18 cellular contexts compared by ENCODE assay signal in genomic region chr11:45409587-45409986, GRCh38.
DNase-seq lines count a peak whose midpoint lies in the region; ATAC-seq, FAIRE-seq and TF ChIP-seq lines count a peak whose summit lies in the region.
"Had no signal": no experiment of that assay in that cellular context is flagged by ENCODE, and none has a peak within 500 bp of the region (broad histone marks: within the 10 kb centered on the region; RNA-seq: fewer than 3 reads in every experiment).

No MANE protein-coding gene starts in this region.

- ATAC-seq in GM23338 (no peak), HG03139 (IDR thresholded peaks at IDR 0.05; ENCODE audit: unreplicated experiment) (no peak)
- ATAC-seq in effector memory CD8-positive, alpha-beta T cell (replicated peaks) = no peak
- ATAC-seq in activated T-cell treated with anti-CD3 and anti-CD28 coated beads, Interleukin-2, amount 50 U/mL, for 72 hours (replicated peaks in 1 of 2) = no peak

- no peak overlapping the region for H4K8ac ChIP-seq in mesendoderm (ENCODE audit: low read depth, low read length)

- WGBS in mesendoderm (ENCODE audit: extremely low coverage, insufficient coverage, low lambda C conversion rate) = no CpG with 5 or more reads among the region's 6 CpGs

- no peaks in the 10 kb centered on the region for H3K79me2 ChIP-seq in GM23338 (replicated peaks; ENCODE audit: insufficient read depth)
- H3K79me2 ChIP-seq in astrocyte (ENCODE audit: insufficient read depth, low read length) = no peaks in the 10 kb centered on the region
- H3K79me2 ChIP-seq in mesendoderm (ENCODE audit: control insufficient read depth, insufficient read depth, low read length) = no peaks in the 10 kb centered on the region

- no peak overlapping the region for H3K23ac ChIP-seq in mesendoderm (ENCODE audit: low read length)

- H4K20me1 ChIP-seq in GM23338 (replicated peaks; ENCODE audit: insufficient read depth) (no peaks in the 10 kb centered on the region), astrocyte (ENCODE audit: insufficient read depth, low read length) (no peaks in the 10 kb centered on the region)

- peaks cover 4% of the 10 kb centered on the region; the same call in 1 of the 2 replicates for H3F3A ChIP-seq in GM23338 (replicated peaks; ENCODE audit: low read depth)

- peak overlapping the region; percentile 98 for H2BK120ac ChIP-seq in mesendoderm (ENCODE audit: low read depth, low read length)

- H3K36me3 Mint-ChIP-seq in GM23338 (ENCODE audit: low read depth) (no peaks in the 10 kb centered on the region), astrocyte (ENCODE audit: low read depth, unreplicated experiment) (no peaks in the 10 kb centered on the region)
- no peaks in the 10 kb centered on the region for H3K36me3 Mint-ChIP-seq in effector memory CD8-positive, alpha-beta T cell (ENCODE audit: insufficient read depth)
- no peaks in the 10 kb centered on the region for H3K36me3 Mint-ChIP-seq in activated T-cell treated with anti-CD3 and anti-CD28 coated beads, Interleukin-2, amount 50 U/mL, for 72 hours (ENCODE audit: insufficient read depth in 2 of 2)

- peaks cover 40% of the 10 kb centered on the region for H3K4me1 ChIP-seq in GM23338 (ENCODE audit: insufficient read depth)
- H3K4me1 ChIP-seq in astrocyte (ENCODE audit: insufficient read depth, low read length) = peaks cover 26% of the 10 kb centered on the region
- peaks cover 19% of the 10 kb centered on the region for H3K4me1 ChIP-seq in mesendoderm (ENCODE audit: control insufficient read depth, low read depth, low read length)
- H3K4me1 ChIP-seq: HAP-1, Peyer's patch had no signal

- H3K79me1 ChIP-seq in mesendoderm (ENCODE audit: low read length) = no peaks in the 10 kb centered on the region

- TF ChIP-seq CTCF in GM23338 (conservative IDR thresholded peaks at IDR 0.05; ENCODE audit: low read depth in 2 of 2) (no peak), astrocyte (IDR thresholded peaks at IDR 0.05; ENCODE audit: insufficient read depth, low read depth, low read length) (no peak)

- H3K36me3 ChIP-seq in GM23338 (ENCODE audit: insufficient read depth) = no peaks in the 10 kb centered on the region
- H3K36me3 ChIP-seq in astrocyte (ENCODE audit: insufficient read depth, low read length) = no peaks in the 10 kb centered on the region
- no peaks in the 10 kb centered on the region for H3K36me3 ChIP-seq in mesendoderm (ENCODE audit: control insufficient read depth, insufficient read depth, low read length)
- H3K36me3 ChIP-seq: HAP-1, Peyer's patch had no signal

- no peak overlapping the region for H3K27ac ChIP-seq in GM23338 (ENCODE audit: low read depth)
- no peak overlapping the region for H3K27ac ChIP-seq in astrocyte (ENCODE audit: low read depth, low read length)
- peak overlapping the region; percentile 87 for H3K27ac ChIP-seq in mesendoderm (ENCODE audit: low read depth, low read length)
- H3K27ac ChIP-seq: Peyer's patch had no signal

- H3K4me1 Mint-ChIP-seq in GM23338 (peaks cover 54% of the 10 kb centered on the region), astrocyte (ENCODE audit: low read depth, unreplicated experiment) (peaks cover 28% of the 10 kb centered on the region)
- no peaks in the 10 kb centered on the region for H3K4me1 Mint-ChIP-seq in effector memory CD8-positive, alpha-beta T cell (ENCODE audit: low read depth in 2 of 2)
- no peaks in the 10 kb centered on the region for H3K4me1 Mint-ChIP-seq in activated T-cell treated with anti-CD3 and anti-CD28 coated beads, Interleukin-2, amount 50 U/mL, for 72 hours (ENCODE audit: low read depth)

- no peaks in the 10 kb centered on the region for H3K27me3 ChIP-seq in GM23338 (ENCODE audit: insufficient read depth)
- peaks cover 7% of the 10 kb centered on the region for H3K27me3 ChIP-seq in astrocyte (ENCODE audit: insufficient read depth, low read length)
- H3K27me3 ChIP-seq in mesendoderm (ENCODE audit: insufficient read depth, low read length, poor library complexity) = no peaks in the 10 kb centered on the region
- H3K27me3 ChIP-seq: Peyer's patch had no signal

- peak overlapping the region; percentile 78 for H3K56ac ChIP-seq in mesendoderm (ENCODE audit: low read length)

- H3K9me3 Mint-ChIP-seq in GM23338 (no peaks in the 10 kb centered on the region), astrocyte (ENCODE audit: unreplicated experiment) (no peaks in the 10 kb centered on the region)
- H3K9me3 Mint-ChIP-seq in effector memory CD8-positive, alpha-beta T cell = no peaks in the 10 kb centered on the region
- no peaks in the 10 kb centered on the region for H3K9me3 Mint-ChIP-seq in activated T-cell treated with anti-CD3 and anti-CD28 coated beads, Interleukin-2, amount 50 U/mL, for 72 hours

- DNase-seq in AG20443 (ENCODE audit: low spot score) = peak; percentile 25
- DNase-seq in GM23338 (ENCODE audit: low spot score) = peak; percentile 6
- DNase-seq in astrocyte (ENCODE audit: low read depth) = no peak
- peak; percentile 74 for DNase-seq in mesendoderm
- DNase-seq in stimulated activated naive CD4-positive, alpha-beta T cell treated with Interleukin-2 at 50 U/mL for 16 hours (lab: John Stamatoyannopoulos, UW) = no peak
- DNase-seq in effector memory CD8-positive, alpha-beta T cell = no peak
- no peak for DNase-seq in activated T-cell treated with anti-CD3 and anti-CD28 coated beads, Interleukin-2, amount 50 U/mL, for 72 hours
- DNase-seq: DMS 273 treated with DMSO at 0.1 percent for 48 hours, EL, NCI-H1436 treated with DMSO at 0.1 percent for 48 hours, NCI-H2081, NCI-H226, NCI-H69, Peyer's patch, SIG-M5 had no signal

- no peak overlapping the region for H3K4me3 Mint-ChIP-seq in GM23338
- H3K4me3 Mint-ChIP-seq in astrocyte (ENCODE audit: unreplicated experiment) = no peak overlapping the region
- no peak overlapping the region for H3K4me3 Mint-ChIP-seq in effector memory CD8-positive, alpha-beta T cell
- H3K4me3 Mint-ChIP-seq in activated T-cell treated with anti-CD3 and anti-CD28 coated beads, Interleukin-2, amount 50 U/mL, for 72 hours = no peak overlapping the region

- peak overlapping the region; percentile 60 for H3K18ac ChIP-seq in mesendoderm (ENCODE audit: low read length)

- H2BK5ac ChIP-seq in mesendoderm (ENCODE audit: low read length) = peak overlapping the region; percentile 80

- H3K4ac ChIP-seq in mesendoderm (ENCODE audit: low read depth, low read length) = peak overlapping the region; percentile 26

- H2AFZ ChIP-seq in GM23338 (peak overlapping the region; percentile 95; the same call in 1 of the 2 replicates), astrocyte (ENCODE audit: low read depth, low read length) (no peak overlapping the region)

- H3K4me2 ChIP-seq in GM23338 (peak overlapping the region; percentile 85; the same call in 1 of the 2 replicates), astrocyte (ENCODE audit: low read length) (peak overlapping the region; percentile 33), mesendoderm (ENCODE audit: low read length) (no peak overlapping the region)

- H3K27ac Mint-ChIP-seq in GM23338 = no peak overlapping the region
- no peak overlapping the region for H3K27ac Mint-ChIP-seq in astrocyte (ENCODE audit: unreplicated experiment)
- H3K27ac Mint-ChIP-seq in effector memory CD8-positive, alpha-beta T cell = no peak overlapping the region
- H3K27ac Mint-ChIP-seq in activated T-cell treated with anti-CD3 and anti-CD28 coated beads, Interleukin-2, amount 50 U/mL, for 72 hours = no peak overlapping the region

- H3K9ac ChIP-seq in astrocyte (ENCODE audit: low read length) (no peak overlapping the region), mesendoderm (ENCODE audit: low read length) (no peak overlapping the region)

- H2BK15ac ChIP-seq in mesendoderm (replicated peaks; ENCODE audit: low read depth) = no peak overlapping the region

- peaks cover 9% of the 10 kb centered on the region for H3K27me3 Mint-ChIP-seq in GM23338 (ENCODE audit: insufficient read depth, low read depth, poor library complexity)
- peaks cover 38% of the 10 kb centered on the region for H3K27me3 Mint-ChIP-seq in astrocyte (ENCODE audit: low read depth, unreplicated experiment)
- H3K27me3 Mint-ChIP-seq in effector memory CD8-positive, alpha-beta T cell = peaks cover 28 to 74% of the 10 kb centered on the region in 2 donors
- peaks cover 54% of the 10 kb centered on the region for H3K27me3 Mint-ChIP-seq in activated T-cell treated with anti-CD3 and anti-CD28 coated beads, Interleukin-2, amount 50 U/mL, for 72 hours (ENCODE audit: low read depth)

- H3K4me3 ChIP-seq in GM23338 (no peak overlapping the region), astrocyte (ENCODE audit: insufficient read depth, low read depth, low read length) (no peak overlapping the region), mesendoderm (ENCODE audit: low read length) (no peak overlapping the region)
- H3K4me3 ChIP-seq: HAP-1, Peyer's patch had no signal

- H4K5ac ChIP-seq in mesendoderm (ENCODE audit: low read length) = no peak overlapping the region

- FAIRE-seq in astrocyte (lab: Jason Lieb, UNC) = no peak
- FAIRE-seq: HTR-8/SVneo had no signal

- 0 out of 2 replicates have a peak, but pooled peaks cover under 1% of the 10 kb centered on the region for H3K9me2 ChIP-seq in GM23338 (ENCODE audit: insufficient read depth)

- H2AK5ac ChIP-seq in mesendoderm (ENCODE audit: low read length) = no peak overlapping the region

- H3K9me3 ChIP-seq in astrocyte (ENCODE audit: insufficient read depth, low read depth, low read length) = no peaks in the 10 kb centered on the region
- H3K9me3 ChIP-seq: HAP-1, Peyer's patch had no signal

TF ChIP-seq in GM23338, 12 proteins besides CTCF, POLR2A, EP300 and RAD21 (continues in another document):
- TF ChIP-seq JUNB (IDR thresholded peaks at IDR 0.05; ENCODE audit: unreplicated experiment) (no peak), EZH2 (IDR thresholded peaks at IDR 0.05; ENCODE audit: low read depth, unreplicated experiment) (no peak), CREB1 (CRISPR knock-in tag; IDR thresholded peaks at IDR 0.05; ENCODE audit: low read depth) (no peak), POLR2AphosphoS5 (IDR thresholded peaks at IDR 0.05; ENCODE audit: low read depth) (no peak), STAT1 (IDR thresholded peaks at IDR 0.05; ENCODE audit: unreplicated experiment) (no peak), ZNF114 (CRISPR knock-in tag; IDR thresholded peaks at IDR 0.05) (no peak)

Comparison
In these comparisons a context has a peak if more than half of its experiments do, and no peak if none do; other contexts are left out.
1. DNase-seq: peak in AG20443 (single experiment), GM23338 (single experiment) and mesendoderm (single experiment); none in astrocyte (single experiment), stimulated activated naive CD4-positive, alpha-beta T cell treated with Interleukin-2 at 50 U/mL for 16 hours (single experiment), effector memory CD8-positive, alpha-beta T cell (0 of 3) and activated T-cell treated with anti-CD3 and anti-CD28 coated beads, Interleukin-2, amount 50 U/mL, for 72 hours (0 of 2).